In genomic region chr13:32284927-32285632, GRCh38 we compare ENCODE assay signal across 10 cellular contexts. TPM values are rescaled to one million over a fixed set of nuclear protein-coding genes. Genes with fewer than 3 reads are reported as not detected.
DNase-seq lines count a peak whose midpoint lies in the region; ATAC-seq and TF ChIP-seq lines count a peak whose summit lies in the region.
"Had no signal": no experiment of that assay in that cellular context is flagged by ENCODE, and none has a peak within 500 bp of the region (broad histone marks: within the 10 kb centered on the region; RNA-seq: fewer than 3 reads in every experiment).

No MANE protein-coding gene starts in this region.

- in situ Hi-C loops in astrocyte of the cerebellum (cut with HindIII; ENCODE audit: low sequenced_read_pairs): loop anchor here (25.0 kb wide), 1 partner anchor 248 kb away; the partner anchor contains the start of gene FRY

- H3K4me3 ChIP-seq in astrocyte of the cerebellum (ENCODE audit: low read depth, low read length): no peak overlapping the region
- H3K4me3 ChIP-seq in right atrium auricular region: no peak overlapping the region

- no peaks in the 10 kb centered on the region for H3K9me3 ChIP-seq in right atrium auricular region

- H3K27me3 ChIP-seq in right atrium auricular region: no peaks in the 10 kb centered on the region

- H3K36me3 ChIP-seq in right atrium auricular region: peaks cover 25% of the 10 kb centered on the region

- peak overlapping the region; percentile 46 to 85 for H3K27ac ChIP-seq in right atrium auricular region

- peaks cover 0 to 20% of the 10 kb centered on the region in 2 donors for H3K4me1 ChIP-seq in right atrium auricular region

- DNase-seq in EL (peak; percentile 80), astrocyte of the cerebellum (ENCODE audit: low read depth) (peak; percentile 74), right atrium auricular region (ENCODE audit: low spot score) (no peak), putamen (ENCODE audit: low spot score) (peak; percentile 35), DMS79 (lab: John Stamatoyannopoulos, UW) (no peak), HuH-7 (ENCODE audit: low spot score) (no peak)
- no peak for DNase-seq in NK-92 treated with Interleukin-12 subunit alpha and Interleukin-12 subunit beta, amount 100 ng/mL, for 24 hours (lab: John Stamatoyannopoulos, UW)
- DNase-seq: T-helper 2 cell had no signal

- no peak for ATAC-seq in GM21529 (IDR thresholded peaks at IDR 0.05; ENCODE audit: unreplicated experiment)

- TF ChIP-seq CTCF in astrocyte of the cerebellum (IDR thresholded peaks at IDR 0.05; ENCODE audit: low read depth, low read length, missing control alignments) (no peak), right atrium auricular region (IDR thresholded peaks at IDR 0.05) (no peak)

RNA-seq across cellular contexts. Expression of gene ZAR1L, which starts 30.1 kb away (rescaled TPM):
- total RNA-seq in right atrium auricular region: not detected
- total RNA-seq: cerebellum had no signal

RNA-seq across cellular contexts. Expression of gene BRCA2, which starts 30.2 kb away (rescaled TPM):
- total RNA-seq in right atrium auricular region: under 1 TPM; 0.15 to 0.24 TPM

Comparison
In these comparisons a context has a peak if more than half of its experiments do, and no peak if none do; other contexts are left out.
1. DNase-seq: peak in EL (single experiment), astrocyte of the cerebellum (single experiment) and putamen (single experiment); none in right atrium auricular region (single experiment), DMS79 (single experiment), NK-92 treated with Interleukin-12 subunit alpha and Interleukin-12 subunit beta, amount 100 ng/mL, for 24 hours (single experiment) and HuH-7 (single experiment).